13 cellular contexts compared by ENCODE assay signal in the genomic region with DNA sequence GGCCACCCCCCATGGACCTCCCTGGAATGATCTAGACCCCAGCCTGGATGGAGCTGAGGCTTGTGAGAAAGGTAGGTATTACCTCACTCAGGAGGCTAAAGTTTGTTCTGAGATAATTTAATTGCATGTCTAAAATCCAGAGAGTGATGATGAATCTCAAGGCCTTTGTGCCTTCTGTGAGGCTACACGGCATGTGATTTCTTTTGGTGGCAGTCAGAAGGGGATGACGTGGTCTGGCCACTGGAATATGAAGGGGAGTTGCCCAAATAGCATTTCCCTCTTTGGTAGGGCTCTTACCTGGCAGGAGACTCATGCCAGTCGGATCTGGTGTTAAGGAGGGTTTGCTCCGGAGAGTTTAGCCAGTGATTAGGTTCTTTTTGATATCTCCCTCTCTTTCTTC. TPM values are rescaled to one million over a fixed set of nuclear protein-coding genes. Genes with fewer than 3 reads are reported as not detected.
DNase-seq lines count a peak whose midpoint lies in the region; ATAC-seq, FAIRE-seq and TF ChIP-seq lines count a peak whose summit lies in the region.
"Had no signal": no experiment of that assay in that cellular context is flagged by ENCODE, and none has a peak within 500 bp of the region (broad histone marks: within the 10 kb centered on the region; RNA-seq: fewer than 3 reads in every experiment).

No MANE protein-coding gene starts in this region.

- no peak overlapping the region for H3K27ac ChIP-seq in BLaER1
- no peak overlapping the region for H3K27ac ChIP-seq in HEK293 (ENCODE audit: extremely low read depth, low read depth, low read length)
- no peak overlapping the region for H3K27ac ChIP-seq in astrocyte (ENCODE audit: low read depth, low read length)
- H3K27ac ChIP-seq: neutrophil had no signal

- H3K4me3 Mint-ChIP-seq in astrocyte (ENCODE audit: unreplicated experiment), result peak overlapping the region; percentile 93
- peak overlapping the region; percentile 85 to 97 (median 90) for H3K4me3 Mint-ChIP-seq in naive thymus-derived CD8-positive, alpha-beta T cell

- H3K9me3 ChIP-seq in BLaER1 (no peaks in the 10 kb centered on the region), HEK293 (ENCODE audit: control insufficient read depth, insufficient read depth, low read depth, low read length) (no peaks in the 10 kb centered on the region), astrocyte (ENCODE audit: insufficient read depth, low read depth, low read length) (no peaks in the 10 kb centered on the region)
- H3K9me3 ChIP-seq: neutrophil had no signal

- no peak for ATAC-seq in naive thymus-derived CD8-positive, alpha-beta T cell
- ATAC-seq in HG03432 (IDR thresholded peaks at IDR 0.05; ENCODE audit: unreplicated experiment) (no peak), GM18861 (IDR thresholded peaks at IDR 0.05; ENCODE audit: unreplicated experiment) (no peak)

- H3K4me1 Mint-ChIP-seq in astrocyte (ENCODE audit: low read depth, unreplicated experiment), result peaks cover 37% of the 10 kb centered on the region
- peaks cover 40 to 65% (median 53%) of the 10 kb centered on the region in 4 donors for H3K4me1 Mint-ChIP-seq in naive thymus-derived CD8-positive, alpha-beta T cell

- CTCF ChIA-PET in HEK293 (lab: Yijun Ruan, JAX), result no interaction called here

- no peaks in the 10 kb centered on the region for H3K27me3 Mint-ChIP-seq in astrocyte (ENCODE audit: low read depth, unreplicated experiment)
- peaks cover 4 to 18% (median 7%) of the 10 kb centered on the region in 5 donors for H3K27me3 Mint-ChIP-seq in naive thymus-derived CD8-positive, alpha-beta T cell

- FAIRE-seq in astrocyte (lab: Jason Lieb, UNC) (no peak), H54 (lab: Jason Lieb, UNC) (no peak)
- FAIRE-seq: kidney had no signal

- peaks cover 27% of the 10 kb centered on the region; the same call in 1 of the 2 replicates for H3K27me3 ChIP-seq in BLaER1
- peaks cover 13% of the 10 kb centered on the region for H3K27me3 ChIP-seq in astrocyte (ENCODE audit: insufficient read depth, low read length)

- no peak for TF ChIP-seq POLR2A in H54 (IDR thresholded peaks at IDR 0.05; ENCODE audit: low read depth, low read length)

- H3K27ac Mint-ChIP-seq in astrocyte (ENCODE audit: unreplicated experiment), result no peak overlapping the region
- peak overlapping the region; percentile 24 to 95 (median 89) for H3K27ac Mint-ChIP-seq in naive thymus-derived CD8-positive, alpha-beta T cell

- H3K9ac ChIP-seq in BLaER1, result no peak overlapping the region
- H3K9ac ChIP-seq in astrocyte (ENCODE audit: low read length), result no peak overlapping the region

- H3K4me3 ChIP-seq in BLaER1 (no peak overlapping the region), HEK293 (ENCODE audit: low read depth, low read length) (no peak overlapping the region), astrocyte (ENCODE audit: insufficient read depth, low read depth, low read length) (no peak overlapping the region)

- H2AFZ ChIP-seq in astrocyte (ENCODE audit: low read depth, low read length), result no peak overlapping the region

- peaks cover 5% of the 10 kb centered on the region for H3K36me3 Mint-ChIP-seq in astrocyte (ENCODE audit: low read depth, unreplicated experiment)
- H3K36me3 Mint-ChIP-seq in naive thymus-derived CD8-positive, alpha-beta T cell, result peaks cover 0 to 4% (median 1%) of the 10 kb centered on the region in 3 donors

- H4K20me1 ChIP-seq in BLaER1 (peaks cover 72% of the 10 kb centered on the region), astrocyte (ENCODE audit: insufficient read depth, low read length) (peaks cover 53% of the 10 kb centered on the region)

- H3K36me3 ChIP-seq in BLaER1 (peaks cover 14% of the 10 kb centered on the region; the same call in 1 of the 2 replicates), HEK293 (ENCODE audit: control insufficient read depth in 2 of 2, insufficient read depth in 1 of 2, low read length in 2 of 2) (no peaks in the 10 kb centered on the region), astrocyte (ENCODE audit: insufficient read depth, low read length) (no peaks in the 10 kb centered on the region)
- H3K36me3 ChIP-seq: neutrophil had no signal

- POLR2A ChIA-PET in HEK293 (lab: Yijun Ruan, JAX), result no interaction called here
- POLR2A ChIA-PET in naive thymus-derived CD8-positive, alpha-beta T cell (lab: Charles Lee), result interaction anchor here (0.8 to 6.9 kb wide), 7 partner anchors 9 to 126 kb away, joined by 3 to 92 read pairs (median 3); a partner anchor contains a TSS

- peaks cover 54% of the 10 kb centered on the region for H3K79me2 ChIP-seq in astrocyte (ENCODE audit: insufficient read depth, low read length)

- DNase-seq in astrocyte (ENCODE audit: low read depth) (no peak), H54 (ENCODE audit: insufficient read length, low spot score) (no peak), NCI-H128 (lab: John Stamatoyannopoulos, UW; ENCODE audit: unreplicated experiment) (no peak)
- DNase-seq in naive thymus-derived CD8-positive, alpha-beta T cell, result no peak
- DNase-seq: central memory CD4-positive, alpha-beta T cell; kidney; NCI-H1048; NCI-H446 had no signal

- H3K9me3 Mint-ChIP-seq in astrocyte (ENCODE audit: unreplicated experiment), result no peaks in the 10 kb centered on the region
- H3K9me3 Mint-ChIP-seq in naive thymus-derived CD8-positive, alpha-beta T cell, result no peaks in the 10 kb centered on the region

- TF ChIP-seq CTCF in HEK293 (tag by site-specific recombination; IDR thresholded peaks at IDR 0.05) (no peak), astrocyte (IDR thresholded peaks at IDR 0.05; ENCODE audit: insufficient read depth, low read depth, low read length) (no peak)

- H3K4me2 ChIP-seq in BLaER1 (peak overlapping the region; percentile 97), astrocyte (ENCODE audit: low read length) (peak overlapping the region; percentile 87)

- H3K4me1 ChIP-seq in BLaER1, result peaks cover 46% of the 10 kb centered on the region
- H3K4me1 ChIP-seq in HEK293 (ENCODE audit: control insufficient read depth, insufficient read depth, low read length), result peaks cover 14% of the 10 kb centered on the region
- peaks cover 25% of the 10 kb centered on the region for H3K4me1 ChIP-seq in astrocyte (ENCODE audit: insufficient read depth, low read length)

TF ChIP-seq in HEK293, 187 proteins besides CTCF, POLR2A, EP300 and RAD21:
- TF ChIP-seq ZNF184 (tag by site-specific recombination; IDR thresholded peaks at IDR 0.05), result no peak
- TF ChIP-seq, protein P1, sequence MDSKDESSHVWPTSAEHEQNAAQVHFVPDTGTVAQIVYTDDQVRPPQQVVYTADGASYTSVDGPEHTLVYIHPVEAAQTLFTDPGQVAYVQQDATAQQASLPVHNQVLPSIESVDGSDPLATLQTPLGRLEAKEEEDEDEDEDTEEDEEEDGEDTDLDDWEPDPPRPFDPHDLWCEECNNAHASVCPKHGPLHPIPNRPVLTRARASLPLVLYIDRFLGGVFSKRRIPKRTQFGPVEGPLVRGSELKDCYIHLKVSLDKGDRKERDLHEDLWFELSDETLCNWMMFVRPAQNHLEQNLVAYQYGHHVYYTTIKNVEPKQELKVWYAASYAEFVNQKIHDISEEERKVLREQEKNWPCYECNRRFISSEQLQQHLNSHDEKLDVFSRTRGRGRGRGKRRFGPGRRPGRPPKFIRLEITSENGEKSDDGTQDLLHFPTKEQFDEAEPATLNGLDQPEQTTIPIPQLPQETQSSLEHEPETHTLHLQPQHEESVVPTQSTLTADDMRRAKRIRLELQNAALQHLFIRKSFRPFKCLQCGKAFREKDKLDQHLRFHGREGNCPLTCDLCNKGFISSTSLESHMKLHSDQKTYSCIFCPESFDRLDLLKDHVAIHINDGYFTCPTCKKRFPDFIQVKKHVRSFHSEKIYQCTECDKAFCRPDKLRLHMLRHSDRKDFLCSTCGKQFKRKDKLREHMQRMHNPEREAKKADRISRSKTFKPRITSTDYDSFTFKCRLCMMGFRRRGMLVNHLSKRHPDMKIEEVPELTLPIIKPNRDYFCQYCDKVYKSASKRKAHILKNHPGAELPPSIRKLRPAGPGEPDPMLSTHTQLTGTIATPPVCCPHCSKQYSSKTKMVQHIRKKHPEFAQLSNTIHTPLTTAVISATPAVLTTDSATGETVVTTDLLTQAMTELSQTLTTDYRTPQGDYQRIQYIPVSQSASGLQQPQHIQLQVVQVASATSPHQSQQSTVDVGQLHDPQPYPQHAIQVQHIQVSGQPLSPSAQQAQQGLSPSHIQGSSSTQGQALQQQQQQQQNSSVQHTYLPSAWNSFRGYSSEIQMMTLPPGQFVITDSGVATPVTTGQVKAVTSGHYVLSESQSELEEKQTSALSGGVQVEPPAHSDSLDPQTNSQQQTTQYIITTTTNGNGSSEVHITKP (tag by site-specific recombination; IDR thresholded peaks at IDR 0.05), result peak; percentile 65
TF ChIP-seq in HEK293: peak in this region for 1.

RNA-seq across cellular contexts. Expression of a gene that starts 2.5 kb away (rescaled TPM):
- 30.4 and 32.2 TPM in 2 replicates for total RNA-seq in astrocyte
- 10 to 100 TPM; 37.1 to 37.6 TPM for total RNA-seq in naive thymus-derived CD8-positive, alpha-beta T cell
- 1 to 10 TPM; 1.5 to 3.3 (median 1.7) TPM for polyA plus RNA-seq in naive thymus-derived CD8-positive, alpha-beta T cell

RNA-seq across cellular contexts. Expression of a gene that starts 27.5 kb away (rescaled TPM):
- total RNA-seq in astrocyte, result 25.7 and 26.4 TPM in 2 replicates
- 1 to 10 TPM; 8.2 to 9.8 TPM for total RNA-seq in naive thymus-derived CD8-positive, alpha-beta T cell
- 1 to 10 TPM in 1 of 3 donors, under 1 TPM in 2; 0.74 to 1.2 (median 0.77) TPM for polyA plus RNA-seq in naive thymus-derived CD8-positive, alpha-beta T cell

RNA-seq across cellular contexts. Expression of a gene that starts 37.7 kb away (rescaled TPM):
- 53.6 and 55.1 TPM in 2 replicates for total RNA-seq in astrocyte
- 100 to 1,000 TPM; 120 TPM for total RNA-seq in naive thymus-derived CD8-positive, alpha-beta T cell
- polyA plus RNA-seq in naive thymus-derived CD8-positive, alpha-beta T cell, result 10 to 100 TPM; 48.2 to 77.7 (median 49.5) TPM
